Comparison of ENCODE assay signal across 1 cellular context in genomic region chr6:49736017-49736508, GRCh38.
A peak's percentile ranks its signal among the peaks of the same experiment; 100 is the strongest.
TF ChIP-seq lines count a peak whose summit lies in the region.

No MANE protein-coding gene starts in this region.

TF ChIP-seq in K562, 482 proteins besides CTCF, POLR2A, EP300 and RAD21 (continued from another document and continues in another):
- TF ChIP-seq CHD7 (IDR thresholded peaks at IDR 0.05; ENCODE audit: low read depth, low read length) (no peak), CEBPB (tag; IDR thresholded peaks at IDR 0.05) (peak; percentile 68), NONO (IDR thresholded peaks at IDR 0.05; ENCODE audit: low read depth in 2 of 2, low read length in 1 of 2) (no peak; a peak in 1 of 4 replicates), SRF (CRISPR knock-in tag; IDR thresholded peaks at IDR 0.05) (no peak), GABPB1 (CRISPR knock-in tag; IDR thresholded peaks at IDR 0.05) (no peak), BRD9 (IDR thresholded peaks at IDR 0.05; ENCODE audit: low read depth, partially characterized antibody) (peak; percentile 76), NR0B1 (IDR thresholded peaks at IDR 0.05; ENCODE audit: partially characterized antibody) (no peak), ZNF282 (CRISPR knock-in tag; IDR thresholded peaks at IDR 0.05) (no peak), ARID3A (IDR thresholded peaks at IDR 0.05; ENCODE audit: borderline replicate concordance, low read depth, low read length) (peak; percentile 51), RFX1 (IDR thresholded peaks at IDR 0.05) (no peak), ARHGAP35 (IDR thresholded peaks at IDR 0.05; ENCODE audit: partially characterized antibody) (no peak), CHD1 (IDR thresholded peaks at IDR 0.05; ENCODE audit: low read length) (no peak), SMAD3 (CRISPR knock-in tag; conservative IDR thresholded peaks at IDR 0.05) (no peak), KLF13 (tag; IDR thresholded peaks at IDR 0.05; ENCODE audit: borderline replicate concordance, low read depth) (no peak), FUS (optimal IDR thresholded peaks at IDR 0.05; ENCODE audit: low read depth, low read length) (no peak), ZC3H11A (IDR thresholded peaks at IDR 0.05; ENCODE audit: low read depth, low read length) (no peak), KDM5B (IDR thresholded peaks at IDR 0.05; ENCODE audit: insufficient replicate concordance, low read depth, low read length) (no peak), ASH1L (IDR thresholded peaks at IDR 0.05; ENCODE audit: borderline replicate concordance, low read depth, partially characterized antibody) (no peak), RBM22 (IDR thresholded peaks at IDR 0.05; ENCODE audit: low read depth, low read length, poor library complexity, severe bottlenecking) (no peak), CREBBP (IDR thresholded peaks at IDR 0.05; ENCODE audit: low read depth, low read length) (no peak), ILK (tag; IDR thresholded peaks at IDR 0.05; ENCODE audit: borderline replicate concordance, low read depth) (no peak), ZNF79 (CRISPR knock-in tag; IDR thresholded peaks at IDR 0.05; ENCODE audit: low read depth) (no peak), ARNT (IDR thresholded peaks at IDR 0.05) (peak; percentile 40 to 80; a peak in 2 of 4 replicates), PML (IDR thresholded peaks at IDR 0.05; ENCODE audit: low read length) (peak; percentile 92), HNRNPH1 (optimal IDR thresholded peaks at IDR 0.05; ENCODE audit: low read depth, low read length) (no peak), MED1 (CRISPR knock-in tag; IDR thresholded peaks at IDR 0.05; ENCODE audit: borderline replicate concordance) (no peak), POLR3A (IDR thresholded peaks at IDR 0.05; ENCODE audit: borderline replicate concordance, extremely low read depth, insufficient read depth, insufficient read length) (no peak), ZBTB12 (CRISPR knock-in tag; IDR thresholded peaks at IDR 0.05) (no peak), CBFB (CRISPR knock-in tag; IDR thresholded peaks at IDR 0.05) (no peak), L3MBTL2 (IDR thresholded peaks at IDR 0.05) (peak; percentile 81), ZEB2 (IDR thresholded peaks at IDR 0.05) (peak; percentile 53; the same call in 1 of the 2 replicates), POLR2AphosphoS2 (IDR thresholded peaks at IDR 0.05; ENCODE audit: low read length) (no peak)
- TF ChIP-seq, protein P1, sequence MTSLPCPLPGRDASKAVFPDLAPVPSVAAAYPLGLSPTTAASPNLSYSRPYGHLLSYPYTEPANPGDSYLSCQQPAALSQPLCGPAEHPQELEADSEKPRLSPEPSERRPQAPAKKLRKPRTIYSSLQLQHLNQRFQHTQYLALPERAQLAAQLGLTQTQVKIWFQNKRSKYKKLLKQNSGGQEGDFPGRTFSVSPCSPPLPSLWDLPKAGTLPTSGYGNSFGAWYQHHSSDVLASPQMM (CRISPR knock-in tag; IDR thresholded peaks at IDR 0.05), result no peak
- TF ChIP-seq, protein P2, sequence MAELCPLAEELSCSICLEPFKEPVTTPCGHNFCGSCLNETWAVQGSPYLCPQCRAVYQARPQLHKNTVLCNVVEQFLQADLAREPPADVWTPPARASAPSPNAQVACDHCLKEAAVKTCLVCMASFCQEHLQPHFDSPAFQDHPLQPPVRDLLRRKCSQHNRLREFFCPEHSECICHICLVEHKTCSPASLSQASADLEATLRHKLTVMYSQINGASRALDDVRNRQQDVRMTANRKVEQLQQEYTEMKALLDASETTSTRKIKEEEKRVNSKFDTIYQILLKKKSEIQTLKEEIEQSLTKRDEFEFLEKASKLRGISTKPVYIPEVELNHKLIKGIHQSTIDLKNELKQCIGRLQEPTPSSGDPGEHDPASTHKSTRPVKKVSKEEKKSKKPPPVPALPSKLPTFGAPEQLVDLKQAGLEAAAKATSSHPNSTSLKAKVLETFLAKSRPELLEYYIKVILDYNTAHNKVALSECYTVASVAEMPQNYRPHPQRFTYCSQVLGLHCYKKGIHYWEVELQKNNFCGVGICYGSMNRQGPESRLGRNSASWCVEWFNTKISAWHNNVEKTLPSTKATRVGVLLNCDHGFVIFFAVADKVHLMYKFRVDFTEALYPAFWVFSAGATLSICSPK (IDR thresholded peaks at IDR 0.05; ENCODE audit: borderline replicate concordance), result no peak
- TF ChIP-seq, protein P3, sequence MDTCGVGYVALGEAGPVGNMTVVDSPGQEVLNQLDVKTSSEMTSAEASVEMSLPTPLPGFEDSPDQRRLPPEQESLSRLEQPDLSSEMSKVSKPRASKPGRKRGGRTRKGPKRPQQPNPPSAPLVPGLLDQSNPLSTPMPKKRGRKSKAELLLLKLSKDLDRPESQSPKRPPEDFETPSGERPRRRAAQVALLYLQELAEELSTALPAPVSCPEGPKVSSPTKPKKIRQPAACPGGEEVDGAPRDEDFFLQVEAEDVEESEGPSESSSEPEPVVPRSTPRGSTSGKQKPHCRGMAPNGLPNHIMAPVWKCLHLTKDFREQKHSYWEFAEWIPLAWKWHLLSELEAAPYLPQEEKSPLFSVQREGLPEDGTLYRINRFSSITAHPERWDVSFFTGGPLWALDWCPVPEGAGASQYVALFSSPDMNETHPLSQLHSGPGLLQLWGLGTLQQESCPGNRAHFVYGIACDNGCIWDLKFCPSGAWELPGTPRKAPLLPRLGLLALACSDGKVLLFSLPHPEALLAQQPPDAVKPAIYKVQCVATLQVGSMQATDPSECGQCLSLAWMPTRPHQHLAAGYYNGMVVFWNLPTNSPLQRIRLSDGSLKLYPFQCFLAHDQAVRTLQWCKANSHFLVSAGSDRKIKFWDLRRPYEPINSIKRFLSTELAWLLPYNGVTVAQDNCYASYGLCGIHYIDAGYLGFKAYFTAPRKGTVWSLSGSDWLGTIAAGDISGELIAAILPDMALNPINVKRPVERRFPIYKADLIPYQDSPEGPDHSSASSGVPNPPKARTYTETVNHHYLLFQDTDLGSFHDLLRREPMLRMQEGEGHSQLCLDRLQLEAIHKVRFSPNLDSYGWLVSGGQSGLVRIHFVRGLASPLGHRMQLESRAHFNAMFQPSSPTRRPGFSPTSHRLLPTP (IDR thresholded peaks at IDR 0.05; ENCODE audit: borderline replicate concordance, extremely low read depth, insufficient read length), result no peak
- TF ChIP-seq, protein P4, sequence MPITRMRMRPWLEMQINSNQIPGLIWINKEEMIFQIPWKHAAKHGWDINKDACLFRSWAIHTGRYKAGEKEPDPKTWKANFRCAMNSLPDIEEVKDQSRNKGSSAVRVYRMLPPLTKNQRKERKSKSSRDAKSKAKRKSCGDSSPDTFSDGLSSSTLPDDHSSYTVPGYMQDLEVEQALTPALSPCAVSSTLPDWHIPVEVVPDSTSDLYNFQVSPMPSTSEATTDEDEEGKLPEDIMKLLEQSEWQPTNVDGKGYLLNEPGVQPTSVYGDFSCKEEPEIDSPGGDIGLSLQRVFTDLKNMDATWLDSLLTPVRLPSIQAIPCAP (CRISPR knock-in tag; IDR thresholded peaks at IDR 0.05; ENCODE audit: borderline replicate concordance), result no peak
